In the genomic region with DNA sequence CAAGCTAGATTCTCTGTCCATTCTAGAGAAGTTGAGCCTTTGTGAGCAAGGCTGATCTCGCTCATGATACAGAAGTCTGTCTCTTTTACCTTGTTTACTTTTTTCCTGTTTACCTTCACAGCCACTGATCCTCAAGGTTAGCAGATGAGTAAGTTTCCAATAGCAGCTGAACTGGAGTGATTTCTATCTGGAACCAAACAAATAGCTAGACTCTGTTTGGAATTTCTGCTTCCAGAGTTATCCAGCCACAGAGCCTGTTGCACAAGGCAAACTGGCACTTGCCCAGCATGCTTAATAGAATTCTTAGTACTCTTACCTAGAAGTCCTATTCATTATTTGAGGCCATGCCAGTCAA, we compare ENCODE assay signal across 17 cellular contexts. TPM values are rescaled to one million over a fixed set of nuclear protein-coding genes. Genes with fewer than 3 reads are reported as not detected.
DNase-seq lines count a peak whose midpoint lies in the region; ATAC-seq and TF ChIP-seq lines count a peak whose summit lies in the region.
"Had no signal": no experiment of that assay in that cellular context is flagged by ENCODE, and none has a peak within 500 bp of the region (broad histone marks: within the 10 kb centered on the region; RNA-seq: fewer than 3 reads in every experiment).

No MANE protein-coding gene starts in this region.

- DNase-seq in left cardiac atrium (peak; percentile 44), right atrium auricular region (ENCODE audit: low spot score) (no peak), T47D (ENCODE audit: low read depth in 1 of 2, low spot score in 1 of 2) (peak; percentile 55 to 98), kidney tubule cell (ENCODE audit: low spot score) (peak; percentile 27), HPDE6-E6E7 (ENCODE audit: extremely low spot score) (no peak), NCI-H345 (lab: John Stamatoyannopoulos, UW) (no peak), middle frontal gyrus (ENCODE audit: extremely low spot score, low spot score) (no peak)
- no peak for DNase-seq in activated CD4-positive, alpha-beta T cell treated with anti-CD3 and anti-CD28 coated beads for 1 hour
- DNase-seq: activated B cell treated with CpG ODN at 0.5 μM for 24 hours; activated naive CD8-positive, alpha-beta T cell treated with anti-CD3 and anti-CD28 coated beads, Interleukin-2, amount 10 ng/mL, durations not matched to agents 7 days and 5 days; DMS79; heart left ventricle; lower lobe of right lung; NCI-H2029 treated with DMSO at 0.1 percent for 48 hours; stimulated activated CD4-positive, alpha-beta T cell treated with anti-CD3 and anti-CD28 coated beads, Interleukin-15, amount 100 ng/mL, for 24 hours had no signal

- no peaks in the 10 kb centered on the region for H3K27me3 ChIP-seq in right atrium auricular region
- H3K27me3 ChIP-seq: tibial nerve had no signal

- TF ChIP-seq CTCF in right atrium auricular region (IDR thresholded peaks at IDR 0.05): no peak

- peak; percentile 52 to 55 for ATAC-seq in left cardiac atrium
- ATAC-seq: GM12878, heart left ventricle, lower lobe of right lung had no signal

- no peak overlapping the region for H3K27ac ChIP-seq in right atrium auricular region
- H3K27ac ChIP-seq: heart left ventricle, lower lobe of right lung, tibial nerve had no signal

- no peaks in the 10 kb centered on the region for H3K36me3 ChIP-seq in right atrium auricular region
- H3K36me3 ChIP-seq: heart left ventricle, lower lobe of right lung, tibial nerve had no signal

- H3K9me3 ChIP-seq in right atrium auricular region: no peaks in the 10 kb centered on the region
- H3K9me3 ChIP-seq: heart left ventricle, lower lobe of right lung, tibial nerve had no signal

- in situ Hi-C loops in T47D (cut with HindIII; ENCODE audit: low pct_unique_long_range_greater_than_20kb, low sequenced_read_pairs): no loop called here

- intact Hi-C loops in left cardiac atrium (cut with DNase I): no loop called here

- no peaks in the 10 kb centered on the region for H3K4me1 ChIP-seq in right atrium auricular region
- H3K4me1 ChIP-seq: heart left ventricle, lower lobe of right lung, tibial nerve had no signal

- no peak overlapping the region for H3K4me3 ChIP-seq in right atrium auricular region
- H3K4me3 ChIP-seq: GM12878, heart left ventricle, lower lobe of right lung, tibial nerve had no signal

RNA-seq across cellular contexts. Expression of gene PANK3, which starts 12.8 kb away (rescaled TPM):
- 10 to 100 TPM; 29.9 to 49.2 TPM for total RNA-seq in left cardiac atrium
- 10 to 100 TPM; 17.7 to 18.5 TPM for total RNA-seq in right atrium auricular region

Comparison
In these comparisons a context has a peak if more than half of its experiments do, and no peak if none do; other contexts are left out.
1. DNase-seq: peak in left cardiac atrium (single experiment), T47D (2 of 2) and kidney tubule cell (single experiment); none in right atrium auricular region (single experiment), HPDE6-E6E7 (single experiment), NCI-H345 (single experiment), activated CD4-positive, alpha-beta T cell treated with anti-CD3 and anti-CD28 coated beads for 1 hour (single experiment) and middle frontal gyrus (single experiment).